In genomic region chr20:62371588-62372041, GRCh38 we compare ENCODE assay signal across 28 cellular contexts. TPM values are rescaled to one million over a fixed set of nuclear protein-coding genes. Genes with fewer than 3 reads are reported as not detected.
A peak's percentile ranks its signal among the peaks of the same experiment; 100 is the strongest.
DNase-seq lines count a peak whose midpoint lies in the region; ATAC-seq, FAIRE-seq and TF ChIP-seq lines count a peak whose summit lies in the region.
"Had no signal": no experiment of that assay in that cellular context is flagged by ENCODE, and none has a peak within 500 bp of the region (broad histone marks: within the 10 kb centered on the region; RNA-seq: fewer than 3 reads in every experiment).

No MANE protein-coding gene starts in this region.

- TF ChIP-seq RAD21 in A549 (conservative IDR thresholded peaks at IDR 0.05 in 1 of 2, IDR thresholded peaks at IDR 0.05 in 1 of 2), result no peak
- no peak for TF ChIP-seq RAD21 in K562 (CRISPR knock-in tag; conservative IDR thresholded peaks at IDR 0.05 in 1 of 2, IDR thresholded peaks at IDR 0.05 in 1 of 2)

- H3K4me2 ChIP-seq in A549 (peak overlapping the region; percentile 91; the same call in 2 of the 3 replicates), K562 (ENCODE audit: insufficient read depth, low read length) (no peak overlapping the region), mesenchymal stem cell (ENCODE audit: low read length, poor library complexity, severe bottlenecking) (no peak overlapping the region)
- H3K4me2 ChIP-seq: GM23338 had no signal

- no peak overlapping the region for H3K18ac ChIP-seq in mesenchymal stem cell (ENCODE audit: low read depth in 1 of 2, low read length in 2 of 2)

- H2AK5ac ChIP-seq in mesenchymal stem cell (ENCODE audit: low read length, severe bottlenecking), result peak overlapping the region; percentile 96

- H3K4me1 ChIP-seq in A549, result peaks cover 73% of the 10 kb centered on the region
- peaks cover 28 to 91% of the 10 kb centered on the region in 2 experiments for H3K4me1 ChIP-seq in K562 (replicated peaks in 1 of 2; ENCODE audit: control insufficient read depth in 2 of 2, insufficient read depth in 2 of 2, low read length in 2 of 2)
- peaks cover 81% of the 10 kb centered on the region for H3K4me1 ChIP-seq in mesenchymal stem cell (ENCODE audit: control insufficient read depth, insufficient read depth, low read depth, low read length)
- peaks cover 63 to 86% (median 77%) of the 10 kb centered on the region in 4 donors for H3K4me1 ChIP-seq in stomach

- no peak for ATAC-seq in A549
- no peak for ATAC-seq in K562
- no peak for ATAC-seq in GM18873 (IDR thresholded peaks at IDR 0.05; ENCODE audit: low FRiP score, unreplicated experiment)
- ATAC-seq: GM23338 had no signal

- H3K36me3 ChIP-seq in K562 (ENCODE audit: control insufficient read depth, insufficient read depth, low read length) (no peaks in the 10 kb centered on the region), mesenchymal stem cell (ENCODE audit: control insufficient read depth in 1 of 2, insufficient read depth in 2 of 2, low read depth in 1 of 2, low read length in 2 of 2) (peaks cover 0 to 2% of the 10 kb centered on the region in 2 experiments), stomach (no peaks in the 10 kb centered on the region)

- no peak overlapping the region for H3K14ac ChIP-seq in mesenchymal stem cell (ENCODE audit: low read length in 2 of 2)

- TF ChIP-seq CTCF in A549 (IDR thresholded peaks at IDR 0.05), result no peak
- TF ChIP-seq CTCF in K562 (IDR thresholded peaks at IDR 0.05 in 2 of 3, conservative IDR thresholded peaks at IDR 0.05 in 1 of 3; ENCODE audit: insufficient read depth in 2 of 3, low read depth in 1 of 3, low read length in 3 of 3), result no peak
- no peak for TF ChIP-seq CTCF in stomach (IDR thresholded peaks at IDR 0.05)
- no peak for TF ChIP-seq CTCF in endothelial cell (IDR thresholded peaks at IDR 0.05; ENCODE audit: unreplicated experiment)

- in situ Hi-C loops in K562 (cut with MboI), result no loop called here

- FAIRE-seq in A549 (lab: Jason Lieb, UNC) (no peak), K562 (lab: Jason Lieb, UNC) (no peak)
- FAIRE-seq: G401.6, GM12892, GM18507 had no signal

- H2BK15ac ChIP-seq in mesenchymal stem cell (ENCODE audit: low read depth, poor library complexity, severe bottlenecking), result peak overlapping the region; percentile 39

- no TSS peak for BruUV-seq in K562 (replicated peaks; lab: Mats Ljungman, UMichigan)

- H2BK5ac ChIP-seq in mesenchymal stem cell (ENCODE audit: low read depth, low read length, poor library complexity, severe bottlenecking), result no peak overlapping the region

- 95% methylated on average over 6 of the region's 8 CpGs for WGBS in A549 (ENCODE audit: missing lambda C conversion rate)
- WGBS in K562 (ENCODE audit: insufficient coverage, low coverage, missing lambda C conversion rate), result 63% methylated on average over 7 of the region's 8 CpGs
- WGBS in mesenchymal stem cell, result 97% methylated on average over 7 of the region's 8 CpGs
- WGBS in stomach, 5 donors, result 80 to 98% (median 94%) methylated on average over 6 to 8 of the region's 8 CpGs

- TF ChIP-seq EP300 in A549 (IDR thresholded peaks at IDR 0.05), result no peak
- TF ChIP-seq EP300 in K562 (IDR thresholded peaks at IDR 0.05; ENCODE audit: low read length), result no peak
- no peak for TF ChIP-seq EP300 in stomach (IDR thresholded peaks at IDR 0.05)

- H3K36me3 Mint-ChIP-seq in endothelial cell (ENCODE audit: low read depth, unreplicated experiment), result no peaks in the 10 kb centered on the region
- H3K36me3 Mint-ChIP-seq: CD8-positive, alpha-beta memory T cell; IgD-negative memory B cell had no signal

- H4K20me1 ChIP-seq in K562 (replicated peaks; ENCODE audit: control insufficient read depth, insufficient read depth, low read length), result no peaks in the 10 kb centered on the region

- no peaks in the 10 kb centered on the region for H3K9me3 ChIP-seq in A549
- H3K9me3 ChIP-seq in K562 (replicated peaks; ENCODE audit: control insufficient read depth, insufficient read depth, low read depth, low read length), result no peaks in the 10 kb centered on the region
- no peaks in the 10 kb centered on the region for H3K9me3 ChIP-seq in mesenchymal stem cell (ENCODE audit: control insufficient read depth, low read length)
- no peaks in the 10 kb centered on the region for H3K9me3 ChIP-seq in stomach

- intact Hi-C loops in K562 (cut with micrococcal nuclease), result no loop called here
- intact Hi-C loops in stomach (cut with DNase I; ENCODE audit: low total_unique reads), result no loop called here

- CTCF ChIA-PET in A549 (lab: Yijun Ruan, JAX) (interaction anchor here (1.0 to 12.6 kb wide), 4 partner anchors 7 to 18 kb away, joined by 3 to 290 read pairs (median 49); no protein-coding TSS in a partner anchor), K562 (lab: Yijun Ruan, JAX; ENCODE audit: low intra/inter-chr PET ratio) (no interaction called here)

- POLR2A ChIA-PET in A549 (lab: Yijun Ruan, JAX), result interaction anchor here (1.1 kb wide), 1 partner anchor 15 kb away, joined by 3 read pairs; the partner anchor contains the start of gene RPS21
- POLR2A ChIA-PET in K562 (lab: Yijun Ruan, JAX), result interaction anchor here (0.6 kb wide), 2 partner anchors 11 to 369 kb away, joined by 3 to 4 read pairs; no protein-coding TSS in a partner anchor

- no peaks in the 10 kb centered on the region for H3K27me3 ChIP-seq in K562 (ENCODE audit: control insufficient read depth in 2 of 2, insufficient read depth in 2 of 2, low read length in 2 of 2)
- no peaks in the 10 kb centered on the region for H3K27me3 ChIP-seq in mesenchymal stem cell (ENCODE audit: control insufficient read depth in 1 of 2, insufficient read depth in 1 of 2, low read length in 2 of 2)
- H3K27me3 ChIP-seq in stomach, result peaks cover 0 to 46% (median 15%) of the 10 kb centered on the region in 3 donors

- no peaks in the 10 kb centered on the region for H3K9me1 ChIP-seq in K562 (ENCODE audit: control insufficient read depth, insufficient read depth, low read length)

- peak overlapping the region; percentile 41 to 68 for H2BK12ac ChIP-seq in mesenchymal stem cell (ENCODE audit: low read length in 2 of 2)

- H3K4ac ChIP-seq in mesenchymal stem cell (ENCODE audit: low read depth in 1 of 2, low read length in 2 of 2), result peak overlapping the region; percentile 27 to 47

- H3K9me3 Mint-ChIP-seq in endothelial cell (ENCODE audit: unreplicated experiment), result no peaks in the 10 kb centered on the region
- H3K9me3 Mint-ChIP-seq: CD8-positive, alpha-beta memory T cell; GM23338; IgD-negative memory B cell had no signal

- H3K4me3 Mint-ChIP-seq in endothelial cell (ENCODE audit: unreplicated experiment), result no peak overlapping the region
- H3K4me3 Mint-ChIP-seq: CD8-positive, alpha-beta memory T cell; GM23338; IgD-negative memory B cell had no signal

- no peak overlapping the region for H3K27ac Mint-ChIP-seq in endothelial cell (ENCODE audit: unreplicated experiment)
- H3K27ac Mint-ChIP-seq: CD8-positive, alpha-beta memory T cell; GM23338; IgD-negative memory B cell had no signal

- H3K4me3 ChIP-seq in A549 (no peak overlapping the region), K562 (no peak overlapping the region), mesenchymal stem cell (ENCODE audit: insufficient read depth in 1 of 2, low read depth in 1 of 2, low read length in 2 of 2) (no peak overlapping the region), stomach (no peak overlapping the region)
- H3K4me3 ChIP-seq: GM23338 had no signal

- no peak overlapping the region for H3K23ac ChIP-seq in mesenchymal stem cell (ENCODE audit: low read length in 2 of 2)

- H4K8ac ChIP-seq in mesenchymal stem cell (ENCODE audit: low read length), result no peak overlapping the region

- H3K79me1 ChIP-seq in mesenchymal stem cell (replicated peaks; ENCODE audit: low read length, poor library complexity, severe bottlenecking), result no peaks in the 10 kb centered on the region

- H3K27me3 Mint-ChIP-seq in endothelial cell (ENCODE audit: unreplicated experiment), result peaks cover 10% of the 10 kb centered on the region

- peak overlapping the region; percentile 97 to 99 for H3K27ac ChIP-seq in A549
- no peak overlapping the region for H3K27ac ChIP-seq in K562 (ENCODE audit: extremely low read depth, low read depth, low read length)
- H3K27ac ChIP-seq in mesenchymal stem cell (ENCODE audit: low read length, poor library complexity, severe bottlenecking), result no peak overlapping the region
- H3K27ac ChIP-seq in stomach, result peak overlapping the region in 4 of 5 donors; percentile 14 to 92 (median 86)
- H3K27ac ChIP-seq: C4-2B had no signal

- H3K4me1 Mint-ChIP-seq in endothelial cell (ENCODE audit: unreplicated experiment), result peaks cover 9% of the 10 kb centered on the region

- H3K79me2 ChIP-seq in K562 (ENCODE audit: control insufficient read depth, insufficient read depth, low read length), result peaks cover 5% of the 10 kb centered on the region

- DNase-seq in A549 (ENCODE audit: low read depth in 1 of 2, low spot score in 1 of 2) (no peak), K562 (ENCODE audit: extremely low read depth in 1 of 4, low spot score in 3 of 4) (no peak), mesenchymal stem cell (no peak), stomach (no peak), anterior cingulate cortex (lab: John Stamatoyannopoulos, UW) (no peak), endothelial cell (ENCODE audit: low spot score) (no peak), HPDE6-E6E7 (ENCODE audit: extremely low spot score) (no peak)
- DNase-seq: 8988T; Calu3; CD8-positive, alpha-beta memory T cell; HCEC 1CT; Kasumi-1; NCI-H1417; NCI-H1694 treated with DMSO at 0.1 percent for 48 hours; NCI-H2081 treated with DMSO at 0.1 percent for 48 hours; NCI-H2171 treated with DMSO at 0.1 percent for 48 hours; NCI-H524 treated with DMSO at 0.1 percent for 48 hours; OCI-M1; SIG-M5 had no signal

- H2AFZ ChIP-seq in K562 (ENCODE audit: low read depth, low read length) (no peak overlapping the region), mesenchymal stem cell (ENCODE audit: low read depth, low read length) (no peak overlapping the region)
- H2AFZ ChIP-seq: GM23338 had no signal

- no peak overlapping the region for H4K91ac ChIP-seq in mesenchymal stem cell (ENCODE audit: low read length)

- no peak overlapping the region; a peak in 1 of 4 replicates for H3K9ac ChIP-seq in K562 (ENCODE audit: insufficient read depth in 1 of 2, low read depth in 2 of 2, low read length in 2 of 2)
- no peak overlapping the region for H3K9ac ChIP-seq in mesenchymal stem cell (ENCODE audit: low read length)

- H2BK120ac ChIP-seq in mesenchymal stem cell (ENCODE audit: low read depth, low read length), result no peak overlapping the region

- TF ChIP-seq POLR2A in A549 (IDR thresholded peaks at IDR 0.05; ENCODE audit: low read length) (no peak), K562 (conservative IDR thresholded peaks at IDR 0.05) (no peak), stomach (IDR thresholded peaks at IDR 0.05) (no peak)

RNA-seq across cellular contexts. Expression of gene LAMA5, which starts 4.5 kb away (rescaled TPM):
- polyA plus RNA-seq in A549 (2011; rRNA removed) (20.4 and 31.6 TPM in 2 replicates), A549 (2017; fragmentation: RNase III; extraction: RNeasy Plus Mini Kit Qiagen cat#74134 plus additional on column Dnase treatment) (196 to 212 TPM (median 202 TPM) in 3 replicates), K562 (2011; rRNA removed) (4.4 and 10.0 TPM in 2 replicates), K562 (2014; fragmentation: Illumina TruSeq; extraction: Trizol) (7.8 and 20.0 TPM in 2 replicates), K562 (2014; fragmentation: Nextera tagmentation; extraction: Ambion mirVana) (under 1 TPM; 0.31 to 0.48 TPM), K562 (2014; rRNA removed) (60.2 and 67.3 TPM in 2 replicates), stomach (100 to 1,000 TPM in 1 of 3 donors, 10 to 100 TPM in 2; 41.4 to 278 (median 72.3) TPM)
- polyA plus RNA-seq in A549 (2012; cell fraction: cytosol; rRNA removed), result 91.5 and 122 TPM in 2 replicates
- polyA plus RNA-seq in A549 (2012; cell fraction: nucleus; rRNA removed), result 829 and 950 TPM in 2 replicates
- polyA minus RNA-seq in A549 (2011; rRNA and poly(A)+ RNA removed), result 26.9 and 28.7 TPM in 2 replicates
- 218 and 612 TPM in 2 replicates for total RNA-seq in K562 (2011; cell fraction: chromatin; rRNA removed; ENCODE audit: low replicate concordance)
- 256 and 378 TPM in 2 replicates for total RNA-seq in K562 (2011; cell fraction: nucleolus; rRNA removed)
- 206 and 238 TPM in 2 replicates for total RNA-seq in K562 (2011; cell fraction: nucleoplasm; rRNA removed)
- total RNA-seq in K562 (2014; rRNA removed) (26.4 and 38.3 TPM in 2 replicates), K562 (2014; rRNA removed; fragmentation: Illumina TruSeq; extraction: Trizol) (2.2 and 3.2 TPM in 2 replicates), K562 (2015; rRNA removed; fragmentation: Illumina TruSeq; extraction: Trizol) (11.3 and 11.7 TPM in 2 replicates), K562 (2021) (86.4 and 101 TPM in 2 replicates), stomach (100 to 1,000 TPM in 2 of 5 donors, 10 to 100 TPM in 3; 42.2 to 278 (median 86.9) TPM), endothelial cell (ENCODE audit: unreplicated experiment) (34.5 TPM)
- polyA plus RNA-seq in K562 (2011; cell fraction: cytosol; rRNA removed), result 3.9 and 11.1 TPM in 2 replicates
- 130 and 166 TPM in 2 replicates for polyA plus RNA-seq in K562 (2011; cell fraction: nucleus; rRNA removed)
- polyA plus RNA-seq in K562 (2012), result 49.7 and 63.1 TPM in 2 replicates
- polyA minus RNA-seq in K562 (2011; rRNA and poly(A)+ RNA removed), result 1.5 and 1.9 TPM in 2 replicates
- polyA minus RNA-seq in K562 (2011; cell fraction: cytosol; rRNA and poly(A)+ RNA removed), result 11.0 and 21.3 TPM in 2 replicates
- polyA minus RNA-seq in K562 (2011; cell fraction: nucleus; rRNA and poly(A)+ RNA removed), result 33.7 and 42.1 TPM in 2 replicates
- 70.0 TPM for polyA plus RNA-seq in mesenchymal stem cell (2013, experiment 1 of 2)
- 65.1 TPM for polyA plus RNA-seq in mesenchymal stem cell (2013, experiment 2 of 2)
- polyA plus RNA-seq: CD8-positive, alpha-beta memory T cell had no signal

RNA-seq across cellular contexts. Expression of gene RPS21, which starts 15.3 kb away (rescaled TPM):
- polyA plus RNA-seq in A549 (2011; rRNA removed) (3,697 and 4,026 TPM in 2 replicates), A549 (2017; fragmentation: RNase III; extraction: RNeasy Plus Mini Kit Qiagen cat#74134 plus additional on column Dnase treatment) (2,862 to 2,938 TPM (median 2,871 TPM) in 3 replicates), K562 (2011; rRNA removed) (5,647 and 7,256 TPM in 2 replicates), K562 (2014; fragmentation: Illumina TruSeq; extraction: Trizol) (1,908 and 2,386 TPM in 2 replicates), K562 (2014; fragmentation: Nextera tagmentation; extraction: Ambion mirVana) (1,000 to 10,000 TPM; 3,588 to 3,968 TPM), K562 (2014; rRNA removed) (3,958 and 4,439 TPM in 2 replicates), stomach (1,000 to 10,000 TPM; 4,606 to 7,615 (median 4,647) TPM)
- polyA plus RNA-seq in A549 (2012; cell fraction: cytosol; rRNA removed), result 8,308 and 13,239 TPM in 2 replicates
- 5,168 and 6,855 TPM in 2 replicates for polyA plus RNA-seq in A549 (2012; cell fraction: nucleus; rRNA removed)
- 804 and 936 TPM in 2 replicates for polyA minus RNA-seq in A549 (2011; rRNA and poly(A)+ RNA removed)
- 256 and 439 TPM in 2 replicates for total RNA-seq in K562 (2011; cell fraction: chromatin; rRNA removed; ENCODE audit: low replicate concordance)
- 1,390 and 1,394 TPM in 2 replicates for total RNA-seq in K562 (2011; cell fraction: nucleolus; rRNA removed)
- total RNA-seq in K562 (2011; cell fraction: nucleoplasm; rRNA removed), result 1,168 and 2,200 TPM in 2 replicates
- total RNA-seq in K562 (2014; rRNA removed) (1,801 and 2,504 TPM in 2 replicates), K562 (2014; rRNA removed; fragmentation: Illumina TruSeq; extraction: Trizol) (1,196 and 1,380 TPM in 2 replicates), K562 (2015; rRNA removed; fragmentation: Illumina TruSeq; extraction: Trizol) (1,567 and 1,716 TPM in 2 replicates), K562 (2021) (3,091 and 3,491 TPM in 2 replicates), stomach (1,000 to 10,000 TPM in 3 of 5 donors, 100 to 1,000 TPM in 2; 239 to 2,998 (median 1,528) TPM), endothelial cell (ENCODE audit: unreplicated experiment) (1,710 TPM)
- polyA plus RNA-seq in K562 (2011; cell fraction: cytosol; rRNA removed), result 8,200 and 10,658 TPM in 2 replicates
- polyA plus RNA-seq in K562 (2011; cell fraction: nucleus; rRNA removed), result 3,206 and 5,803 TPM in 2 replicates
- polyA plus RNA-seq in K562 (2012), result 4,519 and 5,994 TPM in 2 replicates
- 1,429 and 1,744 TPM in 2 replicates for polyA minus RNA-seq in K562 (2011; rRNA and poly(A)+ RNA removed)
- polyA minus RNA-seq in K562 (2011; cell fraction: cytosol; rRNA and poly(A)+ RNA removed), result 755 and 891 TPM in 2 replicates
- 430 and 792 TPM in 2 replicates for polyA minus RNA-seq in K562 (2011; cell fraction: nucleus; rRNA and poly(A)+ RNA removed)
- polyA plus RNA-seq in mesenchymal stem cell (2013, experiment 1 of 2), result 2,383 TPM
- 2,319 TPM for polyA plus RNA-seq in mesenchymal stem cell (2013, experiment 2 of 2)

RNA-seq across cellular contexts. Expression of gene CABLES2, which starts 35.5 kb away (rescaled TPM):
- 3.9 and 5.0 TPM in 2 replicates for polyA plus RNA-seq in A549 (2011; rRNA removed)
- polyA plus RNA-seq in A549 (2012; cell fraction: cytosol; rRNA removed), result 5.9 and 7.3 TPM in 2 replicates
- 9.4 and 10.5 TPM in 2 replicates for polyA plus RNA-seq in A549 (2012; cell fraction: nucleus; rRNA removed)
- 5.6 to 7.7 TPM (median 6.6 TPM) in 3 replicates for polyA plus RNA-seq in A549 (2017; fragmentation: RNase III; extraction: RNeasy Plus Mini Kit Qiagen cat#74134 plus additional on column Dnase treatment)
- 6.1 and 7.1 TPM in 2 replicates for polyA minus RNA-seq in A549 (2011; rRNA and poly(A)+ RNA removed)
- 3.6 and 7.1 TPM in 2 replicates for total RNA-seq in K562 (2011; cell fraction: chromatin; rRNA removed; ENCODE audit: low replicate concordance)
- 3.0 and 3.3 TPM in 2 replicates for total RNA-seq in K562 (2011; cell fraction: nucleolus; rRNA removed)
- 2.5 and 3.0 TPM in 2 replicates for total RNA-seq in K562 (2011; cell fraction: nucleoplasm; rRNA removed)
- total RNA-seq in K562 (2014; rRNA removed), result 1.2 and 2.0 TPM in 2 replicates
- total RNA-seq in K562 (2014; rRNA removed; fragmentation: Illumina TruSeq; extraction: Trizol), result 0.93 and 1.3 TPM in 2 replicates
- 1.4 and 1.6 TPM in 2 replicates for total RNA-seq in K562 (2015; rRNA removed; fragmentation: Illumina TruSeq; extraction: Trizol)
- total RNA-seq in K562 (2021), result 3.7 and 4.2 TPM in 2 replicates
- polyA plus RNA-seq in K562 (2011; rRNA removed), result 2.2 and 2.5 TPM in 2 replicates
- polyA plus RNA-seq in K562 (2011; cell fraction: cytosol; rRNA removed), result 2.6 and 3.8 TPM in 2 replicates
- polyA plus RNA-seq in K562 (2011; cell fraction: nucleus; rRNA removed), result 5.3 and 9.0 TPM in 2 replicates
- 3.9 and 7.7 TPM in 2 replicates for polyA plus RNA-seq in K562 (2012)
- polyA plus RNA-seq in K562 (2014; fragmentation: Illumina TruSeq; extraction: Trizol), result 2.7 and 3.2 TPM in 2 replicates
- polyA plus RNA-seq in K562 (2014; fragmentation: Nextera tagmentation; extraction: Ambion mirVana), result under 1 TPM; 0.46 to 0.72 TPM
- polyA plus RNA-seq in K562 (2014; rRNA removed), result 2.1 and 2.2 TPM in 2 replicates
- 1.1 and 1.7 TPM in 2 replicates for polyA minus RNA-seq in K562 (2011; rRNA and poly(A)+ RNA removed)
- 5.1 and 5.4 TPM in 2 replicates for polyA minus RNA-seq in K562 (2011; cell fraction: cytosol; rRNA and poly(A)+ RNA removed)
- 1.6 and 1.7 TPM in 2 replicates for polyA minus RNA-seq in K562 (2011; cell fraction: nucleus; rRNA and poly(A)+ RNA removed)
- polyA plus RNA-seq in mesenchymal stem cell (2013, experiment 1 of 2), result 5.4 TPM
- 5.4 TPM for polyA plus RNA-seq in mesenchymal stem cell (2013, experiment 2 of 2)
- 1 to 10 TPM in 4 of 5 donors, under 1 TPM in 1; 0.55 to 7.8 (median 1.4) TPM for total RNA-seq in stomach
- polyA plus RNA-seq in stomach, result 1 to 10 TPM; 2.0 to 3.2 (median 2.5) TPM
- total RNA-seq in endothelial cell (ENCODE audit: unreplicated experiment), result 9.3 TPM

RNA-seq across cellular contexts. Expression of gene RBBP8NL, which starts 55.7 kb away (rescaled TPM):
- polyA plus RNA-seq in A549 (2011; rRNA removed), result not detected in 2 replicates
- not detected in 2 replicates for polyA plus RNA-seq in A549 (2012; cell fraction: cytosol; rRNA removed)
- polyA plus RNA-seq in A549 (2012; cell fraction: nucleus; rRNA removed), result not detected in 2 replicates
- not detected in 3 replicates for polyA plus RNA-seq in A549 (2017; fragmentation: RNase III; extraction: RNeasy Plus Mini Kit Qiagen cat#74134 plus additional on column Dnase treatment)
- polyA minus RNA-seq in A549 (2011; rRNA and poly(A)+ RNA removed), result not detected in 2 replicates
- total RNA-seq in K562 (2011; cell fraction: chromatin; rRNA removed; ENCODE audit: low replicate concordance), result not detected in 2 replicates
- total RNA-seq in K562 (2011; cell fraction: nucleolus; rRNA removed), result not detected in 2 replicates
- not detected in 2 replicates for total RNA-seq in K562 (2011; cell fraction: nucleoplasm; rRNA removed)
- not detected in 2 replicates for total RNA-seq in K562 (2014; rRNA removed)
- total RNA-seq in K562 (2014; rRNA removed; fragmentation: Illumina TruSeq; extraction: Trizol), result not detected in 2 replicates
- not detected in 2 replicates for total RNA-seq in K562 (2015; rRNA removed; fragmentation: Illumina TruSeq; extraction: Trizol)
- not detected in 2 replicates for total RNA-seq in K562 (2021)
- polyA plus RNA-seq in K562 (2011; rRNA removed), result not detected in 2 replicates
- 0.04 TPM in 1 of 2 replicates, not detected in the other for polyA plus RNA-seq in K562 (2011; cell fraction: cytosol; rRNA removed)
- 0.09 TPM in 1 of 2 replicates, not detected in the other for polyA plus RNA-seq in K562 (2011; cell fraction: nucleus; rRNA removed)
- not detected in 2 replicates for polyA plus RNA-seq in K562 (2012)
- polyA plus RNA-seq in K562 (2014; fragmentation: Illumina TruSeq; extraction: Trizol), result not detected in 2 replicates
- polyA plus RNA-seq in K562 (2014; fragmentation: Nextera tagmentation; extraction: Ambion mirVana), result not detected
- not detected in 2 replicates for polyA plus RNA-seq in K562 (2014; rRNA removed)
- polyA minus RNA-seq in K562 (2011; rRNA and poly(A)+ RNA removed), result not detected in 2 replicates
- not detected in 2 replicates for polyA minus RNA-seq in K562 (2011; cell fraction: cytosol; rRNA and poly(A)+ RNA removed)
- polyA minus RNA-seq in K562 (2011; cell fraction: nucleus; rRNA and poly(A)+ RNA removed), result not detected in 2 replicates
- polyA plus RNA-seq in mesenchymal stem cell (2013, experiment 1 of 2), result not detected
- polyA plus RNA-seq in mesenchymal stem cell (2013, experiment 2 of 2), result not detected
- 1 to 10 TPM in 1 of 5 donors, under 1 TPM in 2, not detected in 2; 0.45 to 2.3 (median 0.55) TPM for total RNA-seq in stomach
- 1 to 10 TPM; 2.1 to 8.0 (median 5.7) TPM for polyA plus RNA-seq in stomach
- total RNA-seq in endothelial cell (ENCODE audit: unreplicated experiment), result 0.10 TPM
- total RNA-seq: CD8-positive, alpha-beta memory T cell; Daoy; MCF 10A had no signal
- polyA plus RNA-seq: CD8-positive, alpha-beta memory T cell; IgD-negative memory B cell had no signal

Comparison
In these comparisons a context has a peak if more than half of its experiments do, and no peak if none do; other contexts are left out.
1. H3K27ac ChIP-seq: peak in A549 (2 of 2) and stomach (4 of 5); none in K562 (single experiment) and mesenchymal stem cell (single experiment).